1 cellular context compared by ENCODE assay signal in the genomic region with DNA sequence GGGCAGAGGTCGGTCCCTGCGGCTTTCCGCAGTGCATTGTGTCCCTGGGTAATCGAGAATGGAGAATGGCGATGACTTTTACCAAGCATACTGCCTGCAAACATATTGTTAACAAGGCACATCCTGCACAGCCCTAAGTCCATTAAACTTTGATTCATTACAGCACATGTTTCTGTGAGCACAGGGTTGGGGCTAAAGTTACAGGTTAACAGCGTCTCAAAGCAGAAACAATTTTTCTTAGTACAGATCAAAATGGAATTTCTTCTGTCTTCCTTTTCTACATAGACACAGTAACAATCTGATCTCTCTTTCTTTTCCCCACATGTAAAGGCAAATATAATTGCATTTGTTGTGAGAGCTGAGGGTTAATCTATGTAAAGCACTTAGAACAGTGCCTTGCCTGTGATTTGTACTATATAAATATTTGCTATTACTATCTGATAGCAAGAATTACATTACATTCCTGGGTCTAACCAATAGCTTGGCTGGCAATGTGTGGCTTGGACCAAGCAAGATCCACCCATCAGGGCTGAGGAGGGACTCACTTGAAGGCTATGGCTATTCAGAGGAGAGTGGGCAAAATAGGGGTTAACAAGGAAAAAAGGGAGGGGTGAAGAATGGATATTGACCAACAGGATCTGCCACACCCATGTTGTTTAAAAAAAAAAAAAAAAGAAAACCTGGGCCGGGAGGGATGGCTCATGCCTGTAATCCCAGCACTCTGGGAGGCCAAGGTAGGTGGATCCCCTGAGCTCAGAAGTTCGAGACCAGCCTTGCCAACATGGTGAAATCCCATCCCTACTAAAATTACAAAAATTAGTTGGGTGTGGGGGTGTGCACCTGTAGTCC.
TF ChIP-seq lines count a peak whose summit lies in the region.

No MANE protein-coding gene starts in this region.

TF ChIP-seq in HepG2, 621 proteins besides CTCF, POLR2A, EP300 and RAD21 (continued from another document):
- TF ChIP-seq ZNF253 (CRISPR knock-in tag; IDR thresholded peaks at IDR 0.05; ENCODE audit: borderline replicate concordance) = no peak
- no peak for TF ChIP-seq ZNF441 (CRISPR knock-in tag; IDR thresholded peaks at IDR 0.05; ENCODE audit: borderline replicate concordance)
- TF ChIP-seq, protein P1, sequence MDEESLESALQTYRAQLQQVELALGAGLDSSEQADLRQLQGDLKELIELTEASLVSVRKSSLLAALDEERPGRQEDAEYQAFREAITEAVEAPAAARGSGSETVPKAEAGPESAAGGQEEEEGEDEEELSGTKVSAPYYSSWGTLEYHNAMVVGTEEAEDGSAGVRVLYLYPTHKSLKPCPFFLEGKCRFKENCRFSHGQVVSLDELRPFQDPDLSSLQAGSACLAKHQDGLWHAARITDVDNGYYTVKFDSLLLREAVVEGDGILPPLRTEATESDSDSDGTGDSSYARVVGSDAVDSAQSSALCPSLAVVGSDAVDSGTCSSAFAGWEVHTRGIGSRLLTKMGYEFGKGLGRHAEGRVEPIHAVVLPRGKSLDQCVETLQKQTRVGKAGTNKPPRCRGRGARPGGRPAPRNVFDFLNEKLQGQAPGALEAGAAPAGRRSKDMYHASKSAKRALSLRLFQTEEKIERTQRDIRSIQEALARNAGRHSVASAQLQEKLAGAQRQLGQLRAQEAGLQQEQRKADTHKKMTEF (CRISPR knock-in tag; IDR thresholded peaks at IDR 0.05) = peak; percentile 34
- no peak for TF ChIP-seq GABPB1 (CRISPR knock-in tag; IDR thresholded peaks at IDR 0.05)
- TF ChIP-seq RAD51 (IDR thresholded peaks at IDR 0.05; ENCODE audit: borderline replicate concordance) = no peak
- no peak for TF ChIP-seq PAF1 (CRISPR knock-in tag; IDR thresholded peaks at IDR 0.05)
- TF ChIP-seq ZNF501 (CRISPR knock-in tag; IDR thresholded peaks at IDR 0.05) = no peak; the same call in 1 of the 2 replicates
- no peak for TF ChIP-seq ZNF556 (CRISPR knock-in tag; IDR thresholded peaks at IDR 0.05; ENCODE audit: borderline replicate concordance)
- no peak for TF ChIP-seq ZSCAN20 (CRISPR knock-in tag; IDR thresholded peaks at IDR 0.05; ENCODE audit: borderline replicate concordance)
- TF ChIP-seq ZNF577 (CRISPR knock-in tag; IDR thresholded peaks at IDR 0.05; ENCODE audit: borderline replicate concordance, low read depth) = no peak
- TF ChIP-seq TEAD3 (CRISPR knock-in tag; optimal IDR thresholded peaks at IDR 0.05; ENCODE audit: borderline replicate concordance) = peak; percentile 91
- TF ChIP-seq NRL (CRISPR knock-in tag; IDR thresholded peaks at IDR 0.05; ENCODE audit: borderline replicate concordance) = no peak
- TF ChIP-seq ELF1 (CRISPR knock-in tag; IDR thresholded peaks at IDR 0.05) = no peak
- peak; percentile 24; the same call in 1 of the 2 replicates for TF ChIP-seq MAZ (IDR thresholded peaks at IDR 0.05; ENCODE audit: borderline replicate concordance, low read depth, low read length)
- TF ChIP-seq MAZ (CRISPR knock-in tag; IDR thresholded peaks at IDR 0.05; ENCODE audit: low read depth) = 0 out of 2 replicates have a peak, but pooled peaks have one; percentile 18
- TF ChIP-seq, protein P2, sequence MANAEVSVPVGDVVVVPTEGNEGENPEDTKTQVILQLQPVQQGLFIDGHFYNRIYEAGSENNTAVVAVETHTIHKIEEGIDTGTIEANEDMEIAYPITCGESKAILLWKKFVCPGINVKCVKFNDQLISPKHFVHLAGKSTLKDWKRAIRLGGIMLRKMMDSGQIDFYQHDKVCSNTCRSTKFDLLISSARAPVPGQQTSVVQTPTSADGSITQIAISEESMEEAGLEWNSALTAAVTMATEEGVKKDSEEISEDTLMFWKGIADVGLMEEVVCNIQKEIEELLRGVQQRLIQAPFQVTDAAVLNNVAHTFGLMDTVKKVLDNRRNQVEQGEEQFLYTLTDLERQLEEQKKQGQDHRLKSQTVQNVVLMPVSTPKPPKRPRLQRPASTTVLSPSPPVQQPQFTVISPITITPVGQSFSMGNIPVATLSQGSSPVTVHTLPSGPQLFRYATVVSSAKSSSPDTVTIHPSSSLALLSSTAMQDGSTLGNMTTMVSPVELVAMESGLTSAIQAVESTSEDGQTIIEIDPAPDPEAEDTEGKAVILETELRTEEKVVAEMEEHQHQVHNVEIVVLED (CRISPR knock-in tag; IDR thresholded peaks at IDR 0.05; ENCODE audit: borderline replicate concordance) = no peak; the same call in 1 of the 2 replicates
